In genomic region chr1:160681067-160681890, GRCh38 we compare ENCODE assay signal across 8 cellular contexts. TPM values are rescaled to one million over a fixed set of nuclear protein-coding genes. Genes with fewer than 3 reads are reported as not detected.
DNase-seq lines count a peak whose midpoint lies in the region; ATAC-seq and TF ChIP-seq lines count a peak whose summit lies in the region.

No MANE protein-coding gene starts in this region.

- TF ChIP-seq CTCF in HFFc6 (IDR thresholded peaks at IDR 0.05) (peak; percentile 76), endodermal cell (conservative IDR thresholded peaks at IDR 0.05) (peak; percentile 100)

- H3K27ac Mint-ChIP-seq in HFFc6 (no peak overlapping the region), endodermal cell (peak overlapping the region; percentile 67)
- peak overlapping the region; percentile 79 to 95 (median 88) for H3K27ac Mint-ChIP-seq in naive thymus-derived CD8-positive, alpha-beta T cell

- ATAC-seq in naive thymus-derived CD8-positive, alpha-beta T cell = peak; percentile 88 to 94
- no peak for ATAC-seq in HG03469 (IDR thresholded peaks at IDR 0.05; ENCODE audit: unreplicated experiment)

- peaks cover 14% of the 10 kb centered on the region for H3K27me3 Mint-ChIP-seq in HFFc6 (ENCODE audit: insufficient read depth)
- H3K27me3 Mint-ChIP-seq in endodermal cell (ENCODE audit: insufficient read depth) = no peaks in the 10 kb centered on the region
- no peaks in the 10 kb centered on the region for H3K27me3 Mint-ChIP-seq in naive thymus-derived CD8-positive, alpha-beta T cell

- WGBS in endodermal cell (ENCODE audit: insufficient coverage in 1 of 2, insufficient read length in 1 of 2), 2 experiments = 60 to 61% methylated on average over 10 of the region's 10 CpGs

- H3K4me1 ChIP-seq in endodermal cell (ENCODE audit: control insufficient read depth, insufficient read depth, low read length) = no peaks in the 10 kb centered on the region

- no peak overlapping the region for H3K27ac ChIP-seq in endodermal cell (ENCODE audit: low read depth, low read length)

- POLR2A ChIA-PET in naive thymus-derived CD8-positive, alpha-beta T cell (lab: Charles Lee) = interaction anchor here (0.6 to 8.7 kb wide), 12 partner anchors 12 to 252 kb away, joined by 3 to 52 read pairs (median 3); partner anchors contain the start of gene CD48

- peaks cover 24% of the 10 kb centered on the region for H3K9me3 ChIP-seq in endodermal cell (ENCODE audit: control insufficient read depth, low read length)

- H3K36me3 Mint-ChIP-seq in HFFc6 (ENCODE audit: low read depth) (no peaks in the 10 kb centered on the region), endodermal cell (ENCODE audit: low read depth) (peaks cover 15% of the 10 kb centered on the region)
- peaks cover 2 to 92% (median 19%) of the 10 kb centered on the region in 3 donors for H3K36me3 Mint-ChIP-seq in naive thymus-derived CD8-positive, alpha-beta T cell

- H3K9me3 Mint-ChIP-seq in HFFc6 (no peaks in the 10 kb centered on the region), endodermal cell (peaks cover 10% of the 10 kb centered on the region)
- peaks cover 0 to 4% (median under 1%) of the 10 kb centered on the region in 9 donors for H3K9me3 Mint-ChIP-seq in naive thymus-derived CD8-positive, alpha-beta T cell

- no peak overlapping the region for H3K9ac ChIP-seq in endodermal cell (ENCODE audit: extremely low read depth, low read length, poor library complexity, severe bottlenecking)

- peaks cover 8% of the 10 kb centered on the region for H3K36me3 ChIP-seq in endodermal cell (ENCODE audit: control insufficient read depth, insufficient read depth, low read length)

- H3K4me3 ChIP-seq in endodermal cell (ENCODE audit: low read length) = no peak overlapping the region

- peak; percentile 58 for DNase-seq in EL
- DNase-seq in HFFc6 = peak; percentile 25
- peak; percentile 9 for DNase-seq in NCI-H748 treated with DMSO at 0.1 percent for 48 hours (lab: John Stamatoyannopoulos, UW)
- DNase-seq in activated CD4-positive, alpha-beta T cell treated with anti-CD3 and anti-CD28 coated beads, Interleukin-2, amount 50 U/mL, for 4 hours = peak; percentile 88 to 92
- DNase-seq in endodermal cell = peak; percentile 97
- peak; percentile 79 to 94 (median 86) for DNase-seq in naive thymus-derived CD8-positive, alpha-beta T cell
- peak; percentile 11 for DNase-seq in stromal cell of bone marrow (ENCODE audit: low read depth)

- H3K4me1 Mint-ChIP-seq in HFFc6 (ENCODE audit: low read depth) = no peaks in the 10 kb centered on the region
- H3K4me1 Mint-ChIP-seq in endodermal cell = peaks cover 8% of the 10 kb centered on the region
- H3K4me1 Mint-ChIP-seq in naive thymus-derived CD8-positive, alpha-beta T cell = peaks cover 31 to 65% (median 56%) of the 10 kb centered on the region in 4 donors

- H3K4me3 Mint-ChIP-seq in HFFc6 = no peak overlapping the region
- no peak overlapping the region for H3K4me3 Mint-ChIP-seq in endodermal cell
- peak overlapping the region in 4 of 10 donors; percentile 36 to 85 (median 48) for H3K4me3 Mint-ChIP-seq in naive thymus-derived CD8-positive, alpha-beta T cell

- no peaks in the 10 kb centered on the region for H3K27me3 ChIP-seq in endodermal cell (ENCODE audit: control insufficient read depth, insufficient read depth, low read length, poor library complexity, severe bottlenecking)

RNA-seq across cellular contexts. Expression of gene CD48, which starts 30.3 kb away (rescaled TPM):
- not detected for total RNA-seq in HFFc6 (2021; fragmentation: NEBNext Ultra II Directional; extraction: Animal tissue kit (Norgen Biotek cat#: 25700))
- 1 to 10 TPM in 1 of 2 donors, under 1 TPM in 1; 0.55 to 1.1 TPM for total RNA-seq in endodermal cell
- 2.5 TPM for polyA plus RNA-seq in endodermal cell (2013, experiment 1 of 2)
- 3.1 TPM for polyA plus RNA-seq in endodermal cell (2013, experiment 2 of 2)
- total RNA-seq in naive thymus-derived CD8-positive, alpha-beta T cell = 100 to 1,000 TPM; 272 to 276 TPM
- polyA plus RNA-seq in naive thymus-derived CD8-positive, alpha-beta T cell = 100 to 1,000 TPM; 186 to 213 (median 200) TPM

RNA-seq across cellular contexts. Expression of gene SLAMF1, which starts 34.4 kb away (rescaled TPM):
- not detected for total RNA-seq in HFFc6 (2021; fragmentation: NEBNext Ultra II Directional; extraction: Animal tissue kit (Norgen Biotek cat#: 25700))
- not detected for total RNA-seq in endodermal cell
- not detected for polyA plus RNA-seq in endodermal cell (2013, experiment 1 of 2)
- polyA plus RNA-seq in endodermal cell (2013, experiment 2 of 2) = not detected
- 10 to 100 TPM in 1 of 2 experiments, 1 to 10 TPM in 1; 9.8 to 11.1 TPM for total RNA-seq in naive thymus-derived CD8-positive, alpha-beta T cell
- 1 to 10 TPM; 1.7 to 3.9 (median 3.7) TPM for polyA plus RNA-seq in naive thymus-derived CD8-positive, alpha-beta T cell

RNA-seq across cellular contexts. Expression of gene SLAMF7, which starts 57.8 kb away (rescaled TPM):
- not detected for total RNA-seq in HFFc6 (2021; fragmentation: NEBNext Ultra II Directional; extraction: Animal tissue kit (Norgen Biotek cat#: 25700))
- total RNA-seq in endodermal cell = not detected
- not detected for polyA plus RNA-seq in endodermal cell (2013, experiment 1 of 2)
- not detected for polyA plus RNA-seq in endodermal cell (2013, experiment 2 of 2)
- total RNA-seq in naive thymus-derived CD8-positive, alpha-beta T cell = 1 to 10 TPM; 4.5 to 6.2 TPM
- 100 to 1,000 TPM in 1 of 3 donors, 1 to 10 TPM in 2; 3.8 to 102 (median 4.0) TPM for polyA plus RNA-seq in naive thymus-derived CD8-positive, alpha-beta T cell

Comparison
In these comparisons a context has a peak if more than half of its experiments do, and no peak if none do; other contexts are left out.
1. DNase-seq: peak in every context shown above with its lines; median percentile 97 in endodermal cell; 90 in activated CD4-positive, alpha-beta T cell treated with anti-CD3 and anti-CD28 coated beads, Interleukin-2, amount 50 U/mL, for 4 hours; 86 in naive thymus-derived CD8-positive, alpha-beta T cell; 58 in EL; 25 in HFFc6; 11 in stromal cell of bone marrow; 9 in NCI-H748 treated with DMSO at 0.1 percent for 48 hours.
2. RNA of gene CD48, which starts 30.3 kb away (total RNA-seq): 272 to 276 TPM in naive thymus-derived CD8-positive, alpha-beta T cell; 0.55 to 1.1 TPM in endodermal cell and not detected in HFFc6; every median in the first group is over 100 times any median in the second.
3. RNA of gene SLAMF1, which starts 34.4 kb away (total RNA-seq): 9.8 to 11.1 TPM in naive thymus-derived CD8-positive, alpha-beta T cell; not detected in endodermal cell and not detected in HFFc6; every median in the first group is over 4 times any median in the second.
4. RNA of gene SLAMF7, which starts 57.8 kb away (total RNA-seq): 4.5 to 6.2 TPM in naive thymus-derived CD8-positive, alpha-beta T cell; not detected in HFFc6 and not detected in endodermal cell; every median in the first group is over 4 times any median in the second.